Comparison of ENCODE assay signal across 31 cellular contexts in the genomic region with DNA sequence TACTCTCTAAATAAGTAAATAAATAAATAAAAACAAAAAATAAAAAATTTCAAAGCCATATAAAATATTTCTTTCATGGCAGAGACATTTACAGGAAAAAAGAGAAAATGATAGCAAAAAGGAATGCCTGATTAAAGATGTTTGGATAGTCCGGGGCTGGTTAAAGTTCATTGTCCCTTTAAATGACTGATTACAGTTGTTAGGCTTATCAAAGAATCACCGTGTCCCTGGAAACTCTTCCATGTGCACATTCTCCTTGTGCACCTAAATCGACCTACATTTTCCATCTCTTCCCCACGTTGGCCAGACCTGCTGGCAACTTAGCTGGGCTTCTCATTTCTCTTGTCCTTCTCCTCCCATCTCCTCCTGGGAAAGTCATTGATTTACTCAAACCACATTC.
"Had no signal": no experiment of that assay in that cellular context is flagged by ENCODE, and none has a peak within 500 bp of the region (broad histone marks: within the 10 kb centered on the region; RNA-seq: fewer than 3 reads in every experiment).

No MANE protein-coding gene starts in this region.

- H3K27ac ChIP-seq: neural progenitor cell, ovary, parathyroid adenoma, psoas muscle, skin epidermis, spleen, suprapubic skin, testis, tibial artery, transverse colon, upper lobe of right lung, uterus had no signal

- H3K27ac Mint-ChIP-seq: natural killer cell; nephron; neural progenitor cell; progenitor cell of endocrine pancreas; stimulated activated memory B cell treated with anti-CD40 and anti-IgM and Interleukin-4, amounts not matched to agents 10 μg/mL and 1 μg/mL and 100 μg/mL, for 72 hours; stimulated activated naive CD8-positive, alpha-beta T cell treated with anti-CD3 and anti-CD28 coated beads, Interleukin-15, amount 100 ng/mL, for 72 hours; type B pancreatic cell had no signal

- H3K4me3 Mint-ChIP-seq: natural killer cell; nephron; neural progenitor cell; stimulated activated memory B cell treated with anti-CD40 and anti-IgM and Interleukin-4, amounts not matched to agents 10 μg/mL and 1 μg/mL and 100 μg/mL, for 72 hours; stimulated activated naive CD8-positive, alpha-beta T cell treated with anti-CD3 and anti-CD28 coated beads, Interleukin-15, amount 100 ng/mL, for 72 hours; type B pancreatic cell had no signal

- H3K79me2 ChIP-seq: parathyroid adenoma had no signal

- H3K9me3 Mint-ChIP-seq: neural progenitor cell; stimulated activated naive CD8-positive, alpha-beta T cell treated with anti-CD3 and anti-CD28 coated beads, Interleukin-15, amount 100 ng/mL, for 72 hours; type B pancreatic cell had no signal

- H3K9ac ChIP-seq: neural progenitor cell, parathyroid adenoma had no signal

- H3K36me3 ChIP-seq: neural progenitor cell, ovary, spleen, suprapubic skin, tibial artery, transverse colon, upper lobe of right lung, uterus had no signal

- ATAC-seq: natural killer cell; psoas muscle; right cardiac atrium; sciatic nerve; stimulated activated memory B cell treated with anti-CD40 and anti-IgM and Interleukin-4, amounts not matched to agents 10 μg/mL and 1 μg/mL and 100 μg/mL, for 72 hours; stimulated activated naive CD8-positive, alpha-beta T cell treated with anti-CD3 and anti-CD28 coated beads, Interleukin-15, amount 100 ng/mL, for 72 hours; stimulated activated naive CD8-positive, alpha-beta T cell treated with anti-CD3 and anti-CD28 coated beads, Interleukin-15, Interleukin-2, amounts not matched to agents 100 U/mL and 50 U/mL, for 24 hours; upper lobe of right lung had no signal

- H2AFZ ChIP-seq: neural progenitor cell, parathyroid adenoma had no signal

- H3K4me1 Mint-ChIP-seq: natural killer cell; nephron; neural progenitor cell; stimulated activated memory B cell treated with anti-CD40 and anti-IgM and Interleukin-4, amounts not matched to agents 10 μg/mL and 1 μg/mL and 100 μg/mL, for 72 hours; stimulated activated naive CD8-positive, alpha-beta T cell treated with anti-CD3 and anti-CD28 coated beads, Interleukin-15, amount 100 ng/mL, for 72 hours had no signal

- DNase-seq: natural killer cell; occipital lobe; ovary; posterior cingulate gyrus; psoas muscle; right cardiac atrium; spleen; stimulated activated CD4-positive, alpha-beta T cell treated with anti-CD3 and anti-CD28 coated beads, Interleukin-12 subunit alpha, Interleukin-12 subunit beta, amount 100 ng/mL, for 4 hours; stimulated activated CD4-positive, alpha-beta T cell treated with anti-CD3 and anti-CD28 coated beads, Interleukin-1b, Interleukin-23, amount 100 ng/mL, for 48 hours; stimulated activated CD4-positive, alpha-beta T cell treated with anti-CD3 and anti-CD28 coated beads, Interleukin-4, amount 100 ng/mL, for 1 hour; stimulated activated CD4-positive, alpha-beta T cell treated with anti-CD3 and anti-CD28 coated beads, Interleukin-4, amount 100 ng/mL, for 4 hours; stimulated activated CD8-positive, alpha-beta memory T cell treated with anti-CD3 and anti-CD28 coated beads, Interleukin-4, amount 100 ng/mL, for 48 hours; stimulated activated naive CD4-positive, alpha-beta T cell; stimulated activated naive CD8-positive, alpha-beta T cell treated with anti-CD3 and anti-CD28 coated beads, Interleukin-15, amount 100 ng/mL, for 72 hours; stimulated activated naive CD8-positive, alpha-beta T cell treated with anti-CD3 and anti-CD28 coated beads, Interleukin-15, Interleukin-2, amounts not matched to agents 100 U/mL and 50 U/mL, for 24 hours; substantia nigra; testis; tibial artery; transverse colon; upper lobe of right lung; uterus had no signal

- H3K9me3 ChIP-seq: ovary, psoas muscle, spleen, suprapubic skin, testis, tibial artery, transverse colon, upper lobe of right lung, uterus had no signal

- H3K4me2 ChIP-seq: neural progenitor cell, smooth muscle cell had no signal

- H3K36me3 Mint-ChIP-seq: natural killer cell; neural progenitor cell; stimulated activated memory B cell treated with anti-CD40 and anti-IgM and Interleukin-4, amounts not matched to agents 10 μg/mL and 1 μg/mL and 100 μg/mL, for 72 hours; type B pancreatic cell had no signal

- H3K27me3 Mint-ChIP-seq: progenitor cell of endocrine pancreas; stimulated activated naive CD8-positive, alpha-beta T cell treated with anti-CD3 and anti-CD28 coated beads, Interleukin-15, amount 100 ng/mL, for 72 hours; type B pancreatic cell had no signal

- H3K4me1 ChIP-seq: parathyroid adenoma, psoas muscle, spleen, suprapubic skin, testis, tibial artery, transverse colon, upper lobe of right lung, uterus had no signal

- H3K27me3 ChIP-seq: neural progenitor cell, ovary, spleen, suprapubic skin, testis, tibial artery, transverse colon, upper lobe of right lung, uterus had no signal

- H3K4me3 ChIP-seq: neural progenitor cell, ovary, psoas muscle, skin epidermis, smooth muscle cell, spleen, suprapubic skin, testis, tibial artery, transverse colon, upper lobe of right lung, uterus had no signal
